In genomic region chr12:56358836-56359532, GRCh38 we compare ENCODE assay signal across 8 cellular contexts. TPM values are rescaled to one million over a fixed set of nuclear protein-coding genes. Genes with fewer than 3 reads are reported as not detected.
DNase-seq lines count a peak whose midpoint lies in the region; ATAC-seq and TF ChIP-seq lines count a peak whose summit lies in the region.

No MANE protein-coding gene starts in this region.

- in situ Hi-C loops in G401 (cut with HindIII; ENCODE audit: low sequenced_read_pairs): no loop called here

- H3K4me1 ChIP-seq in NT2/D1 (ENCODE audit: insufficient read depth, insufficient read length): peaks cover 2% of the 10 kb centered on the region

- H3K4me3 Mint-ChIP-seq in type B pancreatic cell: peak overlapping the region; percentile 99

- DNase-seq in G401 (ENCODE audit: low spot score): peak; percentile 27
- DNase-seq in NT2/D1 (ENCODE audit: low read depth, low spot score): no peak
- DNase-seq in cerebellar cortex (ENCODE audit: low spot score): peak; percentile 15
- peak; percentile 88 for DNase-seq in medulla oblongata (ENCODE audit: extremely low spot score)
- DNase-seq in type B pancreatic cell (ENCODE audit: extremely low spot score, unreplicated experiment): no peak
- DNase-seq in germinal center (ENCODE audit: low spot score): no peak
- no peak for DNase-seq in HPDE6-E6E7 (ENCODE audit: extremely low spot score)

- no peak for TF ChIP-seq CTCF in type B pancreatic cell (conservative IDR thresholded peaks at IDR 0.05)

- no peaks in the 10 kb centered on the region for H3K9me3 ChIP-seq in NT2/D1 (ENCODE audit: insufficient read depth, low read length)

- H3K27ac Mint-ChIP-seq in type B pancreatic cell: peak overlapping the region; percentile 99

- no peak for ATAC-seq in HG03135 (IDR thresholded peaks at IDR 0.05; ENCODE audit: unreplicated experiment)

- H3K27me3 ChIP-seq in NT2/D1 (ENCODE audit: insufficient read depth, insufficient read length): peaks cover 5% of the 10 kb centered on the region

- H3K4me1 Mint-ChIP-seq in type B pancreatic cell (ENCODE audit: unreplicated experiment): peaks cover 8% of the 10 kb centered on the region

- H3K9ac ChIP-seq in NT2/D1 (ENCODE audit: insufficient read length, low read depth): peak overlapping the region; percentile 93

- peaks cover 5% of the 10 kb centered on the region for H3K36me3 Mint-ChIP-seq in type B pancreatic cell

- peak overlapping the region; percentile 87 for H3K4me3 ChIP-seq in NT2/D1 (ENCODE audit: insufficient read length, low read depth)

- H3K9me3 Mint-ChIP-seq in type B pancreatic cell: no peaks in the 10 kb centered on the region

- H3K36me3 ChIP-seq in NT2/D1 (ENCODE audit: insufficient read depth, insufficient read length, low read length): peaks cover 28% of the 10 kb centered on the region

- no peaks in the 10 kb centered on the region for H3K27me3 Mint-ChIP-seq in type B pancreatic cell

RNA-seq across cellular contexts. Expression of gene STAT2, which starts 0.9 kb away (rescaled TPM):
- total RNA-seq in G401 (2014; rRNA removed; shearing (Covaris generic)): 25.6 and 26.9 TPM in 2 replicates
- 132 and 139 TPM in 2 replicates for total RNA-seq in type B pancreatic cell (ENCODE audit: low replicate concordance)

RNA-seq across cellular contexts. Expression of gene APOF, which starts 3.7 kb away (rescaled TPM):
- not detected in 2 replicates for total RNA-seq in G401 (2014; rRNA removed; shearing (Covaris generic))
- total RNA-seq in type B pancreatic cell (ENCODE audit: low replicate concordance): not detected in 2 replicates

RNA-seq across cellular contexts. Expression of gene IL23A, which starts 20.3 kb away (rescaled TPM):
- total RNA-seq in G401 (2014; rRNA removed; shearing (Covaris generic)): 1.3 and 5.3 TPM in 2 replicates
- total RNA-seq in type B pancreatic cell (ENCODE audit: low replicate concordance): 0.48 and 1.3 TPM in 2 replicates

RNA-seq across cellular contexts. Expression of gene PAN2, which starts 25.2 kb away (rescaled TPM):
- total RNA-seq in G401 (2014; rRNA removed; shearing (Covaris generic)): 16.9 and 18.0 TPM in 2 replicates
- total RNA-seq in type B pancreatic cell (ENCODE audit: low replicate concordance): 58.3 and 77.5 TPM in 2 replicates

RNA-seq across cellular contexts. Expression of gene CNPY2, which starts 43.2 kb away (rescaled TPM):
- 153 and 218 TPM in 2 replicates for total RNA-seq in G401 (2014; rRNA removed; shearing (Covaris generic))
- total RNA-seq in type B pancreatic cell (ENCODE audit: low replicate concordance): 194 and 217 TPM in 2 replicates

Comparison
In these comparisons a context has a peak if more than half of its experiments do, and no peak if none do; other contexts are left out.
1. DNase-seq: peak in G401 (single experiment), cerebellar cortex (single experiment) and medulla oblongata (single experiment); none in NT2/D1 (single experiment), type B pancreatic cell (single experiment), germinal center (single experiment) and HPDE6-E6E7 (single experiment).